ENCODE assay signal across 8 cellular contexts in the genomic region with DNA sequence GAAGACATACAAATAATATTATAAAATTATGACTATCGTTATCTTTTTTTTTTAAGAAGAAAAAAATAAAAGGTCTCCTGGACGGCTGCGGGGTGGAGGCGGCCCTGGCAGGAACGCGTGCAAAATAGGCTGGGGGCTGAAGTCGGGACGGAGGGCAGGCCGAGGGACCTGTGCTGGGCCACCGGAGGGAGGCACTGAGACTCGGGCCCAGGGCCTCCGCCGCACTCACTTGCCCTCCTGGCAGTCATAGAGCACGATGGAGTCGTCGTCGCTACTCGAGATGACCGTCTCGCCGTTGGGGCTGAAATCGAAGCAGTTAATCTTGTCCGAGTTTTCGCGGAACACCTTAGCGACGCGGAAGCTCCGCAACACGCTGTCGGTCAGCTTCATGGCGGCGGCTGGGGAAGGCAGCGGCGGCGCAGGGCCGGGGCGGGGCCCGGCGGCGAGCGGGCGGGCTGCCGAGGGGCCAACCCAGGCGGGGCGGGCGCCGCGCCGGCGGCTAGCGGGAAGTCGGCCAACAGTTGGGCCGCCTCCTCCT. TPM values are rescaled to one million over a fixed set of nuclear protein-coding genes. Genes with fewer than 3 reads are reported as not detected.
DNase-seq lines count a peak whose midpoint lies in the region; ATAC-seq and TF ChIP-seq lines count a peak whose summit lies in the region.

No MANE protein-coding gene starts in this region.

- DNase-seq in NCI-H146 (lab: John Stamatoyannopoulos, UW) (peak; percentile 39), NCI-H146 treated with DMSO at 0.1 percent for 48 hours (lab: John Stamatoyannopoulos, UW; ENCODE audit: unreplicated experiment) (no peak), H7 (peak; percentile 89), fibroblast of mammary gland (ENCODE audit: low read depth) (peak; percentile 30), neural progenitor cell (ENCODE audit: low spot score) (peak; percentile 81), upper lobe of left lung (peak in 1 of 2 donors; percentile 52)
- DNase-seq in activated CD8-positive, alpha-beta T cell treated with anti-CD3 and anti-CD28 coated beads, Interleukin-2, amount 10 ng/mL, durations not matched to agents 7 days and 5 days: peak; percentile 73

- TF ChIP-seq POLR2A in upper lobe of left lung (IDR thresholded peaks at IDR 0.05): no peak

- peak overlapping the region; percentile 100 for H3K4me3 Mint-ChIP-seq in activated CD8-positive, alpha-beta T cell treated with anti-CD3 and anti-CD28 coated beads, Interleukin-2, amount 10 ng/mL, durations not matched to agents 7 days and 5 days
- peak overlapping the region; percentile 96 for H3K4me3 Mint-ChIP-seq in neural progenitor cell

- H3F3A ChIP-seq in neural progenitor cell (ENCODE audit: low read depth): peaks cover 22% of the 10 kb centered on the region

- H3K9me3 ChIP-seq in neural progenitor cell (ENCODE audit: low read depth) (no peaks in the 10 kb centered on the region), upper lobe of left lung (no peaks in the 10 kb centered on the region)

- peaks cover 68% of the 10 kb centered on the region for H3K36me3 Mint-ChIP-seq in activated CD8-positive, alpha-beta T cell treated with anti-CD3 and anti-CD28 coated beads, Interleukin-2, amount 10 ng/mL, durations not matched to agents 7 days and 5 days (ENCODE audit: low read depth)
- peaks cover 13% of the 10 kb centered on the region for H3K36me3 Mint-ChIP-seq in neural progenitor cell

- peaks cover 48% of the 10 kb centered on the region for H4K20me1 ChIP-seq in neural progenitor cell (ENCODE audit: low read depth)

- H3K4me1 ChIP-seq in neural progenitor cell (peaks cover 32% of the 10 kb centered on the region), upper lobe of left lung (peaks cover 43 to 65% (median 51%) of the 10 kb centered on the region in 4 donors)

- H3K9ac ChIP-seq in neural progenitor cell: peak overlapping the region; percentile 93

- no peaks in the 10 kb centered on the region for H3K27me3 ChIP-seq in H7 (ENCODE audit: control insufficient read depth, insufficient read depth, low read length)
- H3K27me3 ChIP-seq in neural progenitor cell: no peaks in the 10 kb centered on the region
- H3K27me3 ChIP-seq in upper lobe of left lung: no peaks in the 10 kb centered on the region

- TF ChIP-seq EP300 in upper lobe of left lung (IDR thresholded peaks at IDR 0.05): no peak

- H3K36me3 ChIP-seq in H7 (replicated peaks; ENCODE audit: control insufficient read depth, insufficient read depth, low read length) (no peaks in the 10 kb centered on the region), neural progenitor cell (no peaks in the 10 kb centered on the region), upper lobe of left lung (peaks cover 0 to 20% (median 0%) of the 10 kb centered on the region in 4 donors)

- POLR2A ChIA-PET in activated CD8-positive, alpha-beta T cell treated with anti-CD3 and anti-CD28 coated beads, Interleukin-2, amount 10 ng/mL, durations not matched to agents 7 days and 5 days (lab: Charles Lee): interaction anchor here (0.6 to 15.7 kb wide), 16 partner anchors 10 to 1690 kb away, joined by 3 to 400 read pairs (median 6); a partner anchor contains a TSS

- TF ChIP-seq CTCF in LNCAP (IDR thresholded peaks at IDR 0.05) (peak; percentile 27; the same call in 1 of the 2 replicates), fibroblast of mammary gland (conservative IDR thresholded peaks at IDR 0.05; ENCODE audit: control insufficient read depth, insufficient read depth, low read depth, low read length) (peak; percentile 36), neural progenitor cell (IDR thresholded peaks at IDR 0.05) (peak; percentile 41), upper lobe of left lung (IDR thresholded peaks at IDR 0.05) (peak in 5 of 6 experiments; percentile 14 to 77 (median 32))

- H3K27ac Mint-ChIP-seq in activated CD8-positive, alpha-beta T cell treated with anti-CD3 and anti-CD28 coated beads, Interleukin-2, amount 10 ng/mL, durations not matched to agents 7 days and 5 days: peak overlapping the region; percentile 99
- H3K27ac Mint-ChIP-seq in neural progenitor cell: peak overlapping the region; percentile 100

- 0 to 1% methylated on average over 13 to 51 of the region's 54 CpGs for WGBS in upper lobe of left lung, 2 donors

- ATAC-seq in activated CD8-positive, alpha-beta T cell treated with anti-CD3 and anti-CD28 coated beads, Interleukin-2, amount 10 ng/mL, durations not matched to agents 7 days and 5 days: peak; percentile 68
- peak; percentile 84 to 93 for ATAC-seq in upper lobe of left lung (ENCODE audit: low FRiP score in 2 of 2)

- H2AFZ ChIP-seq in neural progenitor cell (replicated peaks): no peak overlapping the region

- peak overlapping the region; percentile 99 for H3K4me2 ChIP-seq in neural progenitor cell

- H3K4me1 Mint-ChIP-seq in activated CD8-positive, alpha-beta T cell treated with anti-CD3 and anti-CD28 coated beads, Interleukin-2, amount 10 ng/mL, durations not matched to agents 7 days and 5 days (ENCODE audit: low read depth): peaks cover 56% of the 10 kb centered on the region
- peaks cover 38% of the 10 kb centered on the region for H3K4me1 Mint-ChIP-seq in neural progenitor cell

- CTCF ChIA-PET in activated CD8-positive, alpha-beta T cell treated with anti-CD3 and anti-CD28 coated beads, Interleukin-2, amount 10 ng/mL, durations not matched to agents 7 days and 5 days (lab: Charles Lee): interaction anchor here (1.0 to 9.4 kb wide), 14 partner anchors 10 to 61 kb away, joined by 3 to 143 read pairs (median 9); a partner anchor contains a TSS

- no peaks in the 10 kb centered on the region for H3K9me3 Mint-ChIP-seq in activated CD8-positive, alpha-beta T cell treated with anti-CD3 and anti-CD28 coated beads, Interleukin-2, amount 10 ng/mL, durations not matched to agents 7 days and 5 days (ENCODE audit: insufficient read depth)
- H3K9me3 Mint-ChIP-seq in neural progenitor cell: no peaks in the 10 kb centered on the region

- H3K4me3 ChIP-seq in H7 (ENCODE audit: insufficient read depth, low read depth, low read length) (peak overlapping the region; percentile 91), fibroblast of mammary gland (ENCODE audit: control insufficient read depth, low read depth, low read length) (peak overlapping the region; percentile 94), neural progenitor cell (peak overlapping the region; percentile 89), upper lobe of left lung (peak overlapping the region; percentile 69 to 88 (median 82))

- peaks cover 51% of the 10 kb centered on the region for H3K79me2 ChIP-seq in neural progenitor cell (ENCODE audit: low read depth)

- H3K27me3 Mint-ChIP-seq in activated CD8-positive, alpha-beta T cell treated with anti-CD3 and anti-CD28 coated beads, Interleukin-2, amount 10 ng/mL, durations not matched to agents 7 days and 5 days (ENCODE audit: low read depth): no peaks in the 10 kb centered on the region
- H3K27me3 Mint-ChIP-seq in neural progenitor cell (ENCODE audit: insufficient read depth, low read depth): peaks cover 10% of the 10 kb centered on the region

- H3K27ac ChIP-seq in neural progenitor cell (peak overlapping the region; percentile 91), upper lobe of left lung (peak overlapping the region; percentile 94 to 99 (median 98))

RNA-seq across cellular contexts. Expression of a gene that starts 0.4 kb away (rescaled TPM):
- 60.3 and 63.8 TPM in 2 replicates for total RNA-seq in H7 (2014; rRNA removed; shearing (Covaris generic))
- 100 to 1,000 TPM; 131 TPM for total RNA-seq in activated CD8-positive, alpha-beta T cell treated with anti-CD3 and anti-CD28 coated beads, Interleukin-2, amount 10 ng/mL, durations not matched to agents 7 days and 5 days
- total RNA-seq in neural progenitor cell (ENCODE audit: low replicate concordance) (45.4 and 49.2 TPM in 2 replicates), upper lobe of left lung (10 to 100 TPM; 23.0 to 63.6 (median 46.8) TPM)

RNA-seq across cellular contexts. Expression of a gene that starts 9.6 kb away (rescaled TPM):
- total RNA-seq in H7 (2014; rRNA removed; shearing (Covaris generic)): 6.1 and 8.5 TPM in 2 replicates
- total RNA-seq in activated CD8-positive, alpha-beta T cell treated with anti-CD3 and anti-CD28 coated beads, Interleukin-2, amount 10 ng/mL, durations not matched to agents 7 days and 5 days: 10 to 100 TPM; 24.7 to 25.6 TPM
- 4.2 and 10.1 TPM in 2 replicates for total RNA-seq in neural progenitor cell (ENCODE audit: low replicate concordance)
- total RNA-seq in upper lobe of left lung: 10 to 100 TPM in 5 of 6 donors, 1 to 10 TPM in 1; 5.5 to 21.0 (median 15.8) TPM

RNA-seq across cellular contexts. Expression of a gene that starts 32.5 kb away (rescaled TPM):
- 2.9 and 4.5 TPM in 2 replicates for total RNA-seq in H7 (2014; rRNA removed; shearing (Covaris generic))
- 10 to 100 TPM; 90.7 to 91.9 TPM for total RNA-seq in activated CD8-positive, alpha-beta T cell treated with anti-CD3 and anti-CD28 coated beads, Interleukin-2, amount 10 ng/mL, durations not matched to agents 7 days and 5 days
- total RNA-seq in neural progenitor cell (ENCODE audit: low replicate concordance) (1.1 and 3.1 TPM in 2 replicates), upper lobe of left lung (10 to 100 TPM; 18.7 to 68.1 (median 47.8) TPM)

RNA-seq across cellular contexts. Expression of a gene that starts 38.1 kb away (rescaled TPM):
- total RNA-seq in H7 (2014; rRNA removed; shearing (Covaris generic)): 0.48 and 2.0 TPM in 2 replicates
- 10 to 100 TPM; 18.1 to 20.2 TPM for total RNA-seq in activated CD8-positive, alpha-beta T cell treated with anti-CD3 and anti-CD28 coated beads, Interleukin-2, amount 10 ng/mL, durations not matched to agents 7 days and 5 days
- total RNA-seq in neural progenitor cell (ENCODE audit: low replicate concordance) (0.80 and 2.1 TPM in 2 replicates), upper lobe of left lung (10 to 100 TPM; 10.8 to 67.1 (median 22.4) TPM)

RNA-seq across cellular contexts. Expression of a gene that starts 39.1 kb away (rescaled TPM):
- total RNA-seq in H7 (2014; rRNA removed; shearing (Covaris generic)): 85.8 and 99.0 TPM in 2 replicates
- total RNA-seq in activated CD8-positive, alpha-beta T cell treated with anti-CD3 and anti-CD28 coated beads, Interleukin-2, amount 10 ng/mL, durations not matched to agents 7 days and 5 days: 100 to 1,000 TPM; 154 to 162 TPM
- total RNA-seq in neural progenitor cell (ENCODE audit: low replicate concordance): 21.9 and 44.9 TPM in 2 replicates
- total RNA-seq in upper lobe of left lung: 10 to 100 TPM; 31.9 to 83.5 (median 66.6) TPM
